24 cellular contexts compared by ENCODE assay signal in the genomic region with DNA sequence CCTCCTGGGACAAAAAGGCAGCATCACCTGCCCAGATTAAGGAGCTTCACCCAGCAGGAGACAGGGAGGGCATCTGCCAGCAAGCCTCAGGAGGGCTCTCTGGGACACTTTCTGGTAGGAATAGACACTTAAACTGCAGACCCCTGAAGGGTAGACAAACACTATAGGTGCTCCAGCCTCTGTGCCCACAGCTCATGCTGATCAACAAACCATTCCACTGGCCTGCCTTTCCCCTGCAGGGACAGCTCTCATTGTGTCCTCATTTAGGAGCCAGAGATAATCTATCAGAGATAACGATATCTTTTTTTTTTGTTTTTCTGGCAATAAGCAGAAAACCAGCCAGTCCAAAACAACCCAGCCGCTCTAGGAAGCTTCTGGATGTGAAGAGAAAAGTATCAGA.
DNase-seq lines count a peak whose midpoint lies in the region; ATAC-seq and TF ChIP-seq lines count a peak whose summit lies in the region.
"Had no signal": no experiment of that assay in that cellular context is flagged by ENCODE, and none has a peak within 500 bp of the region (broad histone marks: within the 10 kb centered on the region; RNA-seq: fewer than 3 reads in every experiment).

No MANE protein-coding gene starts in this region.

- H3F3A ChIP-seq in SK-N-SH (replicated peaks; ENCODE audit: insufficient read depth) (no peaks in the 10 kb centered on the region), MM.1S (ENCODE audit: insufficient read depth, low read length) (no peaks in the 10 kb centered on the region)

- H3K36me3 ChIP-seq in SK-N-SH (replicated peaks in 1 of 2; ENCODE audit: control insufficient read depth in 1 of 2, insufficient read depth in 2 of 2, low read length in 1 of 2) (no peaks in the 10 kb centered on the region), MM.1S (replicated peaks; ENCODE audit: insufficient read depth, low read length) (no peaks in the 10 kb centered on the region)

- ATAC-seq in SK-N-SH treated with all-trans-retinoic acid at 6 μM for 48 hours = no peak
- ATAC-seq: GM12878, K562 had no signal

- no peaks in the 10 kb centered on the region for H3K79me2 ChIP-seq in SK-N-SH (ENCODE audit: insufficient read depth)
- no peaks in the 10 kb centered on the region for H3K79me2 ChIP-seq in MM.1S (ENCODE audit: low read length)

- TF ChIP-seq EP300 in SK-N-SH (IDR thresholded peaks at IDR 0.05; ENCODE audit: borderline replicate concordance in 1 of 2, low read depth in 1 of 2, low read length in 1 of 2) = peak in 1 of 2 experiments; percentile 89; a peak in 2 of 4 replicates

- peak; percentile 27; the same call in 1 of the 2 replicates for TF ChIP-seq RAD21 in SK-N-SH (IDR thresholded peaks at IDR 0.05; ENCODE audit: low read length)

- H3K27me3 ChIP-seq in SK-N-SH (ENCODE audit: insufficient read depth) (no peaks in the 10 kb centered on the region), MM.1S (replicated peaks; ENCODE audit: insufficient read depth, low read length) (no peaks in the 10 kb centered on the region)

- H4K20me1 ChIP-seq in SK-N-SH (ENCODE audit: insufficient read depth) = no peaks in the 10 kb centered on the region
- no peaks in the 10 kb centered on the region for H4K20me1 ChIP-seq in MM.1S (ENCODE audit: insufficient read depth, low read length)

- no peak overlapping the region for H3K9ac ChIP-seq in SK-N-SH
- no peak overlapping the region for H3K9ac ChIP-seq in MM.1S (ENCODE audit: low read length)

- peaks cover 0 to 28% of the 10 kb centered on the region in 2 experiments; a peak in 2 of 4 replicates for H3K4me1 ChIP-seq in SK-N-SH (ENCODE audit: control insufficient read depth in 1 of 2, insufficient read depth in 2 of 2, low read depth in 1 of 2, low read length in 1 of 2)
- no peaks in the 10 kb centered on the region for H3K4me1 ChIP-seq in MM.1S (ENCODE audit: low read length)

- no peaks in the 10 kb centered on the region for H3K9me3 ChIP-seq in SK-N-SH
- no peaks in the 10 kb centered on the region for H3K9me3 ChIP-seq in MM.1S (replicated peaks; ENCODE audit: insufficient read depth, low read length)

- H3K9me2 ChIP-seq in SK-N-SH (no peaks in the 10 kb centered on the region), MM.1S (replicated peaks; ENCODE audit: insufficient read depth, low read length) (no peaks in the 10 kb centered on the region)

- DNase-seq in SK-N-SH (peak; percentile 28), NCI-H146 treated with DMSO at 0.1 percent for 48 hours (lab: John Stamatoyannopoulos, UW; ENCODE audit: unreplicated experiment) (peak; percentile 82), NCI-H345 treated with DMSO at 0.1 percent for 48 hours (lab: John Stamatoyannopoulos, UW; ENCODE audit: unreplicated experiment) (peak; percentile 90), MM.1S (no peak)
- no peak for DNase-seq in effector CD8-positive, alpha-beta T cell (lab: John Stamatoyannopoulos, UW)
- DNase-seq in activated CD4-positive, alpha-beta T cell treated with anti-CD3 and anti-CD28 coated beads for 48 hours = no peak
- DNase-seq: C1 segment of cervical spinal cord; CD4-positive, alpha-beta memory T cell; COR-L47; DMS53; EL; GDM1; H9; HFFc6; Kasumi-1; MV-4-11; NCI-H2029; NCI-H774; PC-9; SHP77 had no signal

- H3K27ac ChIP-seq in SK-N-SH (ENCODE audit: low read depth in 2 of 2, low read length in 1 of 2) (peak overlapping the region in 1 of 2 experiments; percentile 79; a peak in 2 of 4 replicates), MM.1S (ENCODE audit: low read length) (no peak overlapping the region)
- H3K27ac ChIP-seq: PC-9 had no signal

- CTCF ChIA-PET in SK-N-SH (lab: Yijun Ruan, JAX) = interaction anchor here (0.8 to 1.4 kb wide), 2 partner anchors 20 to 410 kb away, joined by 3 read pairs; no protein-coding TSS in a partner anchor

- TF ChIP-seq CTCF in SK-N-SH (IDR thresholded peaks at IDR 0.05) (no peak), MM.1S (IDR thresholded peaks at IDR 0.05; ENCODE audit: low read length) (no peak)

- POLR2A ChIA-PET in SK-N-SH (lab: Yijun Ruan, JAX) = interaction anchor here (0.6 to 0.7 kb wide), 2 partner anchors 424 to 1706 kb away, joined by 3 read pairs; no protein-coding TSS in a partner anchor

- 4% methylated on average over 2 of the region's 2 CpGs for WGBS in SK-N-SH (ENCODE audit: low lambda C conversion rate)

- no peak overlapping the region for H3K4me2 ChIP-seq in SK-N-SH
- no peak overlapping the region for H3K4me2 ChIP-seq in MM.1S (ENCODE audit: low read depth, low read length)
- H3K4me2 ChIP-seq: GM23338, PC-9 had no signal

- H2AFZ ChIP-seq in SK-N-SH (ENCODE audit: low read depth) (no peak overlapping the region), MM.1S (ENCODE audit: low read length) (no peak overlapping the region)
- H2AFZ ChIP-seq: GM23338, PC-9 had no signal

- H3K4me3 ChIP-seq in SK-N-SH (ENCODE audit: low read depth in 2 of 2, low read length in 1 of 2) (no peak overlapping the region), MM.1S (ENCODE audit: low read length) (no peak overlapping the region)
- H3K4me3 ChIP-seq: GM12878, GM23338, K562, PC-9 had no signal

TF ChIP-seq in SK-N-SH, 30 proteins besides CTCF, POLR2A, EP300 and RAD21:
- no peak for TF ChIP-seq TCF12 (IDR thresholded peaks at IDR 0.05)
- TF ChIP-seq GATA2 (CRISPR knock-in tag; IDR thresholded peaks at IDR 0.05) = peak; percentile 92
- TF ChIP-seq RCOR1 (IDR thresholded peaks at IDR 0.05; ENCODE audit: low read length) = peak; percentile 81; the same call in 1 of the 2 replicates
- peak; percentile 59 for TF ChIP-seq CHD2 (IDR thresholded peaks at IDR 0.05; ENCODE audit: low read length, partially characterized antibody)

TF ChIP-seq in SK-N-SH treated with all-trans-retinoic acid at 6 μM for 48 hours, 23 proteins besides CTCF, POLR2A, EP300 and RAD21:
- TF ChIP-seq ARNTL (CRISPR knock-in tag; IDR thresholded peaks at IDR 0.05; ENCODE audit: borderline replicate concordance, low read depth) = no peak
- TF ChIP-seq ZNF70 (CRISPR knock-in tag; IDR thresholded peaks at IDR 0.05) = no peak
- no peak for TF ChIP-seq ZFP30 (CRISPR knock-in tag; IDR thresholded peaks at IDR 0.05)
- TF ChIP-seq TCF4 (CRISPR knock-in tag; IDR thresholded peaks at IDR 0.05; ENCODE audit: borderline replicate concordance) = no peak
- no peak for TF ChIP-seq RARB (CRISPR knock-in tag; IDR thresholded peaks at IDR 0.05)
- TF ChIP-seq SNAI2 (CRISPR knock-in tag; IDR thresholded peaks at IDR 0.05) = no peak
- no peak for TF ChIP-seq ZNF8 (CRISPR knock-in tag; IDR thresholded peaks at IDR 0.05)
- TF ChIP-seq ZC3H10 (CRISPR knock-in tag; IDR thresholded peaks at IDR 0.05) = no peak
- no peak for TF ChIP-seq ZFP3 (CRISPR knock-in tag; IDR thresholded peaks at IDR 0.05)
- TF ChIP-seq, protein P1, sequence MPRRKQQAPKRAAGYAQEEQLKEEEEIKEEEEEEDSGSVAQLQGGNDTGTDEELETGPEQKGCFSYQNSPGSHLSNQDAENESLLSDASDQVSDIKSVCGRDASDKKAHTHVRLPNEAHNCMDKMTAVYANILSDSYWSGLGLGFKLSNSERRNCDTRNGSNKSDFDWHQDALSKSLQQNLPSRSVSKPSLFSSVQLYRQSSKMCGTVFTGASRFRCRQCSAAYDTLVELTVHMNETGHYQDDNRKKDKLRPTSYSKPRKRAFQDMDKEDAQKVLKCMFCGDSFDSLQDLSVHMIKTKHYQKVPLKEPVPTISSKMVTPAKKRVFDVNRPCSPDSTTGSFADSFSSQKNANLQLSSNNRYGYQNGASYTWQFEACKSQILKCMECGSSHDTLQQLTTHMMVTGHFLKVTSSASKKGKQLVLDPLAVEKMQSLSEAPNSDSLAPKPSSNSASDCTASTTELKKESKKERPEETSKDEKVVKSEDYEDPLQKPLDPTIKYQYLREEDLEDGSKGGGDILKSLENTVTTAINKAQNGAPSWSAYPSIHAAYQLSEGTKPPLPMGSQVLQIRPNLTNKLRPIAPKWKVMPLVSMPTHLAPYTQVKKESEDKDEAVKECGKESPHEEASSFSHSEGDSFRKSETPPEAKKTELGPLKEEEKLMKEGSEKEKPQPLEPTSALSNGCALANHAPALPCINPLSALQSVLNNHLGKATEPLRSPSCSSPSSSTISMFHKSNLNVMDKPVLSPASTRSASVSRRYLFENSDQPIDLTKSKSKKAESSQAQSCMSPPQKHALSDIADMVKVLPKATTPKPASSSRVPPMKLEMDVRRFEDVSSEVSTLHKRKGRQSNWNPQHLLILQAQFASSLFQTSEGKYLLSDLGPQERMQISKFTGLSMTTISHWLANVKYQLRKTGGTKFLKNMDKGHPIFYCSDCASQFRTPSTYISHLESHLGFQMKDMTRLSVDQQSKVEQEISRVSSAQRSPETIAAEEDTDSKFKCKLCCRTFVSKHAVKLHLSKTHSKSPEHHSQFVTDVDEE (CRISPR knock-in tag; IDR thresholded peaks at IDR 0.05) = no peak
- TF ChIP-seq GLIS3 (CRISPR knock-in tag; IDR thresholded peaks at IDR 0.05) = no peak
- no peak for TF ChIP-seq ISL1 (CRISPR knock-in tag; IDR thresholded peaks at IDR 0.05)
- no peak for TF ChIP-seq OSR1 (CRISPR knock-in tag; IDR thresholded peaks at IDR 0.05)
- no peak for TF ChIP-seq PPARA (CRISPR knock-in tag; IDR thresholded peaks at IDR 0.05; ENCODE audit: borderline replicate concordance)

Comparison
In these comparisons a context has a peak if more than half of its experiments do, and no peak if none do; other contexts are left out.
1. DNase-seq: peak in SK-N-SH (single experiment), NCI-H146 treated with DMSO at 0.1 percent for 48 hours (single experiment) and NCI-H345 treated with DMSO at 0.1 percent for 48 hours (single experiment); none in MM.1S (single experiment), effector CD8-positive, alpha-beta T cell (single experiment) and activated CD4-positive, alpha-beta T cell treated with anti-CD3 and anti-CD28 coated beads for 48 hours (single experiment).